1 cellular context compared by ENCODE assay signal in genomic region chr14:61695695-61696527, GRCh38.
A peak's percentile ranks its signal among the peaks of the same experiment; 100 is the strongest.
TF ChIP-seq lines count a peak whose summit lies in the region.

No MANE protein-coding gene starts in this region.

TF ChIP-seq in K562, 482 proteins besides CTCF, POLR2A, EP300 and RAD21 (continued from another document and continues in another):
- TF ChIP-seq AFF1 (IDR thresholded peaks at IDR 0.05; ENCODE audit: low read depth in 1 of 2, partially characterized antibody in 2 of 2) (no peak), RBFOX2 (IDR thresholded peaks at IDR 0.05; ENCODE audit: low read depth, low read length) (peak; percentile 80), TEAD4 (IDR thresholded peaks at IDR 0.05; ENCODE audit: low read length) (no peak), TEAD4 (CRISPR knock-in tag; IDR thresholded peaks at IDR 0.05; ENCODE audit: borderline replicate concordance) (no peak), ZNF740 (CRISPR knock-in tag; IDR thresholded peaks at IDR 0.05) (peak; percentile 89), ZNF740 (tag; IDR thresholded peaks at IDR 0.05) (peak in 1 of 2 experiments; percentile 82; a peak in 2 of 4 replicates), ZBTB40 (IDR thresholded peaks at IDR 0.05) (0 out of 2 replicates have a peak, but pooled peaks have one; percentile 12), ZBTB40 (CRISPR knock-in tag; IDR thresholded peaks at IDR 0.05) (no peak), RNF2 (IDR thresholded peaks at IDR 0.05) (no peak), RBBP5 (IDR thresholded peaks at IDR 0.05; ENCODE audit: borderline replicate concordance, insufficient read depth, low read length, poor library complexity, severe bottlenecking) (peak; percentile 82), PCBP1 (IDR thresholded peaks at IDR 0.05; ENCODE audit: low read depth, low read length, poor library complexity, severe bottlenecking) (peak; percentile 42), MNT (conservative IDR thresholded peaks at IDR 0.05) (peak in 1 of 2 experiments; percentile 52; a peak in 2 of 4 replicates), EGR1 (conservative IDR thresholded peaks at IDR 0.05) (0 out of 2 replicates have a peak, but pooled peaks have one; percentile 15), YY1 (IDR thresholded peaks at IDR 0.05; ENCODE audit: borderline replicate concordance in 1 of 3, control insufficient read depth in 1 of 3, extremely low read depth in 1 of 3, insufficient read depth in 3 of 3, insufficient read length in 1 of 3, insufficient replicate concordance in 2 of 3, low read depth in 1 of 3, low read length in 2 of 3) (peak in 2 of 3 experiments; percentile 71 to 89), NCOA6 (IDR thresholded peaks at IDR 0.05) (no peak), SUPT5H (IDR thresholded peaks at IDR 0.05) (0 out of 2 replicates have a peak, but pooled peaks have one; percentile 8), SRSF3 (IDR thresholded peaks at IDR 0.05; ENCODE audit: insufficient read depth, low read length) (no peak), NRF1 (conservative IDR thresholded peaks at IDR 0.05 in 1 of 2, IDR thresholded peaks at IDR 0.05 in 1 of 2) (no peak), JUN (IDR thresholded peaks at IDR 0.05; ENCODE audit: borderline replicate concordance, low read depth, low read length) (no peak), JUN (CRISPR knock-in tag; IDR thresholded peaks at IDR 0.05; ENCODE audit: borderline replicate concordance) (no peak), CCNT2 (IDR thresholded peaks at IDR 0.05; ENCODE audit: borderline replicate concordance, extremely low read depth, insufficient read length, low read depth, low read length) (peak; percentile 31), CHD4 (IDR thresholded peaks at IDR 0.05; ENCODE audit: insufficient read depth, insufficient replicate concordance, low read depth, low read length, poor library complexity, severe bottlenecking) (peak; percentile 44), NR0B1 (IDR thresholded peaks at IDR 0.05; ENCODE audit: partially characterized antibody) (no peak), RFX1 (IDR thresholded peaks at IDR 0.05) (no peak), NKRF (IDR thresholded peaks at IDR 0.05; ENCODE audit: borderline replicate concordance) (peak; percentile 47; the same call in 1 of the 2 replicates), ZFP36 (IDR thresholded peaks at IDR 0.05; ENCODE audit: low read depth, low read length, partially characterized antibody) (no peak), ZBTB7A (IDR thresholded peaks at IDR 0.05; ENCODE audit: borderline replicate concordance, control insufficient read depth, low read depth, low read length) (peak; percentile 41; the same call in 1 of the 2 replicates), NFRKB (IDR thresholded peaks at IDR 0.05; ENCODE audit: low read depth) (0 out of 2 replicates have a peak, but pooled peaks have one; percentile 66), ZNF408 (CRISPR knock-in tag; IDR thresholded peaks at IDR 0.05; ENCODE audit: low read depth) (no peak), ASH1L (IDR thresholded peaks at IDR 0.05; ENCODE audit: borderline replicate concordance, low read depth, partially characterized antibody) (no peak), ZFX (CRISPR knock-in tag; IDR thresholded peaks at IDR 0.05) (peak; percentile 64; the same call in 1 of the 2 replicates), BRF2 (IDR thresholded peaks at IDR 0.05; ENCODE audit: borderline replicate concordance, insufficient read depth, insufficient read length) (no peak), EP400 (IDR thresholded peaks at IDR 0.05) (peak; percentile 47; the same call in 1 of the 2 replicates), KDM5B (IDR thresholded peaks at IDR 0.05; ENCODE audit: insufficient replicate concordance, low read depth, low read length) (peak; percentile 22), POLR2G (IDR thresholded peaks at IDR 0.05; ENCODE audit: low read depth, low read length) (peak; percentile 58)
